ENCODE assay signal across 1 cellular context in the genomic region with DNA sequence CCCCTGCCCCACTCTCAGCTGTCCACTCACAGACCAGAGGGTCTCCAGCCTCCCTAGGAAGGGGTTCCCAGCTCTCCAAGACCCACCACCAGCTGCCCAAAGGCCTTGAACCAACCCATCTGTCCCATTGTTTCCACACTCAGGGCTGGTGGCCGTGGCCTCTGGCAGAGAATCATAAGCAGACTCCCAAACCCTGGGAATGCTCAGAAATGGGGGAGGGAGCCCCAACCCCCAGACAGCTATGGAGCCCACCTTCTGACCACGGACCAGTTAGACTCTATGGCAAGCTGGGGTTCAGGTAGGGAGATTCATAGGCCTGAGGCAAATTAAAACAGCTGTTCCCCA.
TF ChIP-seq lines count a peak whose summit lies in the region.

No MANE protein-coding gene starts in this region.

TF ChIP-seq in IMR-90, 13 proteins besides CTCF, POLR2A, EP300 and RAD21:
- TF ChIP-seq RCOR1 (IDR thresholded peaks at IDR 0.05; ENCODE audit: insufficient replicate concordance, low read length) (no peak), SMC3 (IDR thresholded peaks at IDR 0.05; ENCODE audit: low read depth, low read length) (no peak), BHLHE40 (IDR thresholded peaks at IDR 0.05; ENCODE audit: low read depth, low read length) (no peak), FOS (IDR thresholded peaks at IDR 0.05; ENCODE audit: low read depth, low read length) (no peak), MAFK (IDR thresholded peaks at IDR 0.05; ENCODE audit: low read depth, low read length) (no peak), NFE2L2 (IDR thresholded peaks at IDR 0.05; ENCODE audit: low read depth, low read length) (no peak), CEBPB (IDR thresholded peaks at IDR 0.05; ENCODE audit: low read depth, low read length) (no peak), CHD1 (IDR thresholded peaks at IDR 0.05; ENCODE audit: low read depth, low read length) (no peak), RFX5 (IDR thresholded peaks at IDR 0.05; ENCODE audit: low read depth, low read length) (no peak), MXI1 (IDR thresholded peaks at IDR 0.05; ENCODE audit: borderline replicate concordance, low read depth, low read length) (no peak), MAZ (IDR thresholded peaks at IDR 0.05; ENCODE audit: borderline replicate concordance, low read depth, low read length) (no peak)
- TF ChIP-seq, protein P1, sequence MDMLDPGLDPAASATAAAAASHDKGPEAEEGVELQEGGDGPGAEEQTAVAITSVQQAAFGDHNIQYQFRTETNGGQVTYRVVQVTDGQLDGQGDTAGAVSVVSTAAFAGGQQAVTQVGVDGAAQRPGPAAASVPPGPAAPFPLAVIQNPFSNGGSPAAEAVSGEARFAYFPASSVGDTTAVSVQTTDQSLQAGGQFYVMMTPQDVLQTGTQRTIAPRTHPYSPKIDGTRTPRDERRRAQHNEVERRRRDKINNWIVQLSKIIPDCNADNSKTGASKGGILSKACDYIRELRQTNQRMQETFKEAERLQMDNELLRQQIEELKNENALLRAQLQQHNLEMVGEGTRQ (IDR thresholded peaks at IDR 0.05; ENCODE audit: low read depth, low read length) = no peak
- TF ChIP-seq, protein P2, sequence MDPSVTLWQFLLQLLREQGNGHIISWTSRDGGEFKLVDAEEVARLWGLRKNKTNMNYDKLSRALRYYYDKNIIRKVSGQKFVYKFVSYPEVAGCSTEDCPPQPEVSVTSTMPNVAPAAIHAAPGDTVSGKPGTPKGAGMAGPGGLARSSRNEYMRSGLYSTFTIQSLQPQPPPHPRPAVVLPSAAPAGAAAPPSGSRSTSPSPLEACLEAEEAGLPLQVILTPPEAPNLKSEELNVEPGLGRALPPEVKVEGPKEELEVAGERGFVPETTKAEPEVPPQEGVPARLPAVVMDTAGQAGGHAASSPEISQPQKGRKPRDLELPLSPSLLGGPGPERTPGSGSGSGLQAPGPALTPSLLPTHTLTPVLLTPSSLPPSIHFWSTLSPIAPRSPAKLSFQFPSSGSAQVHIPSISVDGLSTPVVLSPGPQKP (IDR thresholded peaks at IDR 0.05; ENCODE audit: borderline replicate concordance, low read depth, low read length) = no peak
